In the genomic region with DNA sequence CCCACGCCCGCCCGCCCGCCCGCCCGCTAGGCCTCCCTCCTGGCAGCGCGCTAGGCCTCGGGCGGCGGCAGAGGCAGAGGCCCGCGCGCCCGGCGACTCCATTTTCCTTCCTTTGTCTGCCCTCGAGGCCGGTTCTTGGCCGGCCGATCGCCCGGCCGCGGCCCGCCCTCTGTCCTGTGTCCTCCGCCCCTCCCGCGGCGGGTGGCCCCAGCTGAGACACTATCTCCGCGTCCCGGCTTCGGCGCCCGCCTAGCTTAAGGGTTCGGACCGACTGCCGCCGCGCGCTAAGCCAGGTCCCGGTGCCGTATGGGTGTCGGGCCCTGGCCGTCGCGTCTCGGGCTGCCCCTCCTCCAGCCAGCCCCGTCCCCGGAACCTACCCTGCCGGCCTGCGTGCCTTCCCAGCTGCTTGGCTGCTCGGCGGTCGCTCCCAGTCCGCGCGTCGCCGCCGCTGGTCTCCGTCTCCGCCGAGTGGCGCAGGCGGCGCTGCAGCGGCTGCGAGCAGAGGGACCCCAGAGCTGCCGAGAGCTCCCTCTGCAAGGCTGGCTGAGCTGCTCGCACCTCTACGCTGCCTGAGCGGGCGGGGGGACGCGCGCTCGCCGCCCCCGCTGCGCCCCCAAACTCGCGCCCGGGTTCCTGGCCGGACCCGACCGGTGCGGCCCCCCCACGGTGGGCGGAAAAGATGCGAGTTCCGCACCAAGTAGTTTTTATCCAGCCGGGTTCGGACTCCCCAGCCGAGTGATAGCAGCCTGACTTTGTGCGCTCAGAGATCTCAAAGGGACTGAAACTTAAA, we compare ENCODE assay signal across 7 cellular contexts. TPM values are rescaled to one million over a fixed set of nuclear protein-coding genes. Genes with fewer than 3 reads are reported as not detected.
DNase-seq lines count a peak whose midpoint lies in the region; ATAC-seq and TF ChIP-seq lines count a peak whose summit lies in the region.

No MANE protein-coding gene starts in this region.

- in situ Hi-C loops in GM13977 (cut with MboI; ENCODE audit: low pct_unique_long_range_greater_than_20kb, low sequenced_read_pairs, unreplicated experiment), result no loop called here

- intact Hi-C loops in activated CD8-positive, alpha-beta T cell treated with anti-CD3 and anti-CD28 coated beads for 36 hours (cut with micrococcal nuclease), result no loop called here

- TF ChIP-seq CTCF in GM13977 (IDR thresholded peaks at IDR 0.05; ENCODE audit: extremely low read depth, insufficient read depth, missing control alignments) (peak; percentile 31), HFF-Myc (IDR thresholded peaks at IDR 0.05; ENCODE audit: low read depth, low read length, missing control alignments) (peak; percentile 3)
- TF ChIP-seq CTCF in activated CD8-positive, alpha-beta T cell treated with anti-CD3 and anti-CD28 coated beads for 36 hours (IDR thresholded peaks at IDR 0.05), result peak; percentile 9

- H3K4me3 ChIP-seq in HFF-Myc (replicated peaks; ENCODE audit: low read depth, low read length), result peak overlapping the region; percentile 83

- peak overlapping the region; percentile 82 for H3K4me3 Mint-ChIP-seq in activated CD8-positive, alpha-beta T cell treated with anti-CD3 and anti-CD28 coated beads for 36 hours
- H3K4me3 Mint-ChIP-seq in memory B cell, result peak overlapping the region; percentile 93

- H3K27me3 Mint-ChIP-seq in activated CD8-positive, alpha-beta T cell treated with anti-CD3 and anti-CD28 coated beads for 36 hours, result no peaks in the 10 kb centered on the region
- H3K27me3 Mint-ChIP-seq in memory B cell, result no peaks in the 10 kb centered on the region

- POLR2A ChIA-PET in activated CD8-positive, alpha-beta T cell treated with anti-CD3 and anti-CD28 coated beads for 36 hours (lab: Charles Lee), result interaction anchor here (0.6 to 5.6 kb wide), 21 partner anchors 9 to 674 kb away, joined by 3 to 77 read pairs (median 4); a partner anchor contains a TSS

- CTCF ChIA-PET in activated CD8-positive, alpha-beta T cell treated with anti-CD3 and anti-CD28 coated beads for 36 hours (lab: Charles Lee), result interaction anchor here (0.9 to 8.1 kb wide), 22 partner anchors 9 to 336 kb away, joined by 3 to 129 read pairs (median 5); a partner anchor contains a TSS

- H3K4me1 Mint-ChIP-seq in activated CD8-positive, alpha-beta T cell treated with anti-CD3 and anti-CD28 coated beads for 36 hours (ENCODE audit: low read depth), result peaks cover 43% of the 10 kb centered on the region
- peaks cover 32% of the 10 kb centered on the region for H3K4me1 Mint-ChIP-seq in memory B cell

- peak; percentile 3 for ATAC-seq in activated CD8-positive, alpha-beta T cell treated with anti-CD3 and anti-CD28 coated beads for 36 hours
- peak; percentile 17 for ATAC-seq in memory B cell (ENCODE audit: low read depth)

- no peaks in the 10 kb centered on the region for H3K9me3 Mint-ChIP-seq in activated CD8-positive, alpha-beta T cell treated with anti-CD3 and anti-CD28 coated beads for 36 hours
- H3K9me3 Mint-ChIP-seq in memory B cell, result no peaks in the 10 kb centered on the region

- peak; percentile 64 for DNase-seq in GM13977 (ENCODE audit: low spot score)
- DNase-seq in HFF-Myc (ENCODE audit: extremely low read depth, low read depth), result no peak
- peak; percentile 78 for DNase-seq in NAMALWA (ENCODE audit: low spot score)
- DNase-seq in activated CD8-positive, alpha-beta T cell treated with anti-CD3 and anti-CD28 coated beads for 36 hours, result peak; percentile 60
- peak; percentile 46 for DNase-seq in effector CD8-positive, alpha-beta T cell (lab: John Stamatoyannopoulos, UW)
- DNase-seq in memory B cell (ENCODE audit: low spot score in 2 of 2), result peak; percentile 59 to 75
- DNase-seq in stimulated activated CD8-positive, alpha-beta memory T cell treated with anti-CD3 and anti-CD28 coated beads, Interleukin-2, amount 100 ng/mL, for 1 hour (ENCODE audit: low read depth in 2 of 2), result peak; percentile 27 to 40

- H3K36me3 Mint-ChIP-seq in activated CD8-positive, alpha-beta T cell treated with anti-CD3 and anti-CD28 coated beads for 36 hours (ENCODE audit: low read depth), result peaks cover 12% of the 10 kb centered on the region
- H3K36me3 Mint-ChIP-seq in memory B cell, result peaks cover 4% of the 10 kb centered on the region

- H3K27ac Mint-ChIP-seq in activated CD8-positive, alpha-beta T cell treated with anti-CD3 and anti-CD28 coated beads for 36 hours, result peak overlapping the region; percentile 85
- peak overlapping the region; percentile 95 for H3K27ac Mint-ChIP-seq in memory B cell

RNA-seq across cellular contexts. Expression of a gene that starts 0.8 kb away (rescaled TPM):
- 10 to 100 TPM; 47.4 to 50.6 TPM for total RNA-seq in activated CD8-positive, alpha-beta T cell treated with anti-CD3 and anti-CD28 coated beads for 36 hours

RNA-seq across cellular contexts. Expression of a gene that starts 34.5 kb away (rescaled TPM):
- 10 to 100 TPM; 15.7 to 20.0 TPM for total RNA-seq in activated CD8-positive, alpha-beta T cell treated with anti-CD3 and anti-CD28 coated beads for 36 hours
